8 cellular contexts compared by ENCODE assay signal in the genomic region with DNA sequence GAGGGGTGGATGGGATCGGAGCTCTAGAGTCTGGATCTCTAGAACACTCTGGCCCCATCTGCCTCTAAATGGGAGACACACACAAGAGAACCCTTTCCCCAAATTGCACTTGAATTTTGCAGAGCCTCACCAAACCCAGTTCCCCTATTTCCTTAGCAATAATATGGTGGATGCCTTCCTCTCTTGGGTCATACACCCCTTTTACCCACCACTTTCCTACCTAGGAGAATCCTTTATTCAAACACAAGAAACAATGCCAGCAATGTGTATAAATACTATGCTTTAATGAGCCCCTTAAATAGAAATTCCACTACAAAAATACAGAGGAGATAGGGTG. TPM values are rescaled to one million over a fixed set of nuclear protein-coding genes. Genes with fewer than 3 reads are reported as not detected.
DNase-seq lines count a peak whose midpoint lies in the region; ATAC-seq and TF ChIP-seq lines count a peak whose summit lies in the region.

No MANE protein-coding gene starts in this region.

- peaks cover 8% of the 10 kb centered on the region for H3K27me3 Mint-ChIP-seq in activated T-helper 17 cell treated with anti-CD3 and anti-CD28 coated beads, Interleukin-2, amount 50 U/mL, for 72 hours

- H3K27me3 ChIP-seq in iPS-18a (ENCODE audit: control insufficient read depth, insufficient read depth, low read length) (no peaks in the 10 kb centered on the region), stomach (no peaks in the 10 kb centered on the region)

- H3K4me1 Mint-ChIP-seq in activated T-helper 17 cell treated with anti-CD3 and anti-CD28 coated beads, Interleukin-2, amount 50 U/mL, for 72 hours, result peaks cover 41% of the 10 kb centered on the region

- WGBS in stomach, 5 donors, result 0 to 10% (median 0%) methylated on average over 1 of the region's 1 CpG

- no peaks in the 10 kb centered on the region for H3K9me3 Mint-ChIP-seq in activated T-helper 17 cell treated with anti-CD3 and anti-CD28 coated beads, Interleukin-2, amount 50 U/mL, for 72 hours

- peak overlapping the region; percentile 96 for H3K27ac Mint-ChIP-seq in activated T-helper 17 cell treated with anti-CD3 and anti-CD28 coated beads, Interleukin-2, amount 50 U/mL, for 72 hours

- H3K36me3 Mint-ChIP-seq in activated T-helper 17 cell treated with anti-CD3 and anti-CD28 coated beads, Interleukin-2, amount 50 U/mL, for 72 hours (ENCODE audit: low read depth), result peaks cover 46% of the 10 kb centered on the region

- H3K9me3 ChIP-seq in iPS-18a (ENCODE audit: control insufficient read depth, low read depth, low read length) (no peaks in the 10 kb centered on the region), stomach (no peaks in the 10 kb centered on the region)

- DNase-seq in NOMO-1 treated with dmso at 0.1 percent for 144 hours (lab: John Stamatoyannopoulos, UW; ENCODE audit: unreplicated experiment) (peak; percentile 36), NOMO-1 treated with DMSO at 0.1 percent for 48 hours (lab: John Stamatoyannopoulos, UW; ENCODE audit: unreplicated experiment) (no peak), stomach (no peak), RPMI8226 (no peak)
- DNase-seq in activated CD8-positive, alpha-beta memory T cell treated with anti-CD3 and anti-CD28 coated beads, Interleukin-2, amount 50 U/mL, for 48 hours, result no peak

- peak overlapping the region; percentile 88 for H3K27ac ChIP-seq in iPS-18a (ENCODE audit: low read length)
- peak overlapping the region; percentile 90 to 98 (median 96) for H3K27ac ChIP-seq in stomach

- no peak for TF ChIP-seq EP300 in stomach (IDR thresholded peaks at IDR 0.05)

- TF ChIP-seq CTCF in stomach (IDR thresholded peaks at IDR 0.05), result no peak

- intact Hi-C loops in stomach (cut with DNase I; ENCODE audit: low total_unique reads), result no loop called here

- peaks cover 35% of the 10 kb centered on the region for H3K36me3 ChIP-seq in iPS-18a (ENCODE audit: control insufficient read depth, low read depth, low read length)
- peaks cover 33 to 67% (median 52%) of the 10 kb centered on the region in 4 donors for H3K36me3 ChIP-seq in stomach

- no peak for ATAC-seq in activated T-helper 17 cell treated with anti-CD3 and anti-CD28 coated beads, Interleukin-2, amount 50 U/mL, for 72 hours (replicated peaks)
- ATAC-seq in HG03469 (IDR thresholded peaks at IDR 0.05; ENCODE audit: unreplicated experiment), result no peak

- H3K9ac ChIP-seq in iPS-18a (ENCODE audit: low read length), result peak overlapping the region; percentile 91

- H3K4me1 ChIP-seq in iPS-18a (ENCODE audit: control insufficient read depth, low read depth, low read length), result peaks cover 12% of the 10 kb centered on the region
- peaks cover 16 to 44% (median 35%) of the 10 kb centered on the region in 4 donors for H3K4me1 ChIP-seq in stomach

- no peak for TF ChIP-seq POLR2A in stomach (IDR thresholded peaks at IDR 0.05)

- H3K4me3 ChIP-seq in iPS-18a (ENCODE audit: low read length), result peak overlapping the region; percentile 85
- H3K4me3 ChIP-seq in stomach, result peak overlapping the region; percentile 65 to 94 (median 94)

- H3K4me3 Mint-ChIP-seq in activated T-helper 17 cell treated with anti-CD3 and anti-CD28 coated beads, Interleukin-2, amount 50 U/mL, for 72 hours, result peak overlapping the region; percentile 99

RNA-seq across cellular contexts. Expression of a gene that starts 0.8 kb away (rescaled TPM):
- total RNA-seq in activated T-helper 17 cell treated with anti-CD3 and anti-CD28 coated beads, Interleukin-2, amount 50 U/mL, for 72 hours, result 10 to 100 TPM; 45.8 to 90.6 TPM
- total RNA-seq in stomach, result 10 to 100 TPM in 4 of 5 donors, 1 to 10 TPM in 1; 9.4 to 36.5 (median 19.3) TPM
- polyA plus RNA-seq in stomach, result 10 to 100 TPM; 23.3 to 31.7 (median 30.5) TPM

RNA-seq across cellular contexts. Expression of a gene that starts 8.3 kb away (rescaled TPM):
- 1 to 10 TPM; 3.0 to 7.9 TPM for total RNA-seq in activated T-helper 17 cell treated with anti-CD3 and anti-CD28 coated beads, Interleukin-2, amount 50 U/mL, for 72 hours
- total RNA-seq in stomach, result 100 to 1,000 TPM in 1 of 5 donors, 10 to 100 TPM in 2, 1 to 10 TPM in 2; 3.6 to 169 (median 22.2) TPM
- polyA plus RNA-seq in stomach, result 1 to 10 TPM; 3.5 to 6.9 (median 6.4) TPM

RNA-seq across cellular contexts. Expression of a gene that starts 10.7 kb away (rescaled TPM):
- 1 to 10 TPM; 5.8 to 7.5 TPM for total RNA-seq in activated T-helper 17 cell treated with anti-CD3 and anti-CD28 coated beads, Interleukin-2, amount 50 U/mL, for 72 hours
- total RNA-seq in stomach, result 1 to 10 TPM in 3 of 5 donors, under 1 TPM in 1, not detected in 1; 0.58 to 4.6 (median 2.3) TPM
- polyA plus RNA-seq in stomach, result 1 to 10 TPM in 1 of 3 donors, under 1 TPM in 2; 0.46 to 1.4 (median 1.00) TPM

RNA-seq across cellular contexts. Expression of a gene that starts 29.0 kb away (rescaled TPM):
- total RNA-seq in activated T-helper 17 cell treated with anti-CD3 and anti-CD28 coated beads, Interleukin-2, amount 50 U/mL, for 72 hours, result 10 to 100 TPM; 23.1 to 26.7 TPM
- total RNA-seq in stomach, result 10 to 100 TPM in 4 of 5 donors, 1 to 10 TPM in 1; 2.9 to 48.4 (median 13.8) TPM
- polyA plus RNA-seq in stomach, result 10 to 100 TPM; 31.0 to 48.7 (median 32.9) TPM
